24 cellular contexts compared by ENCODE assay signal in genomic region chr15:57319226-57319918, GRCh38.
A peak's percentile ranks its signal among the peaks of the same experiment; 100 is the strongest.
DNase-seq lines count a peak whose midpoint lies in the region; ATAC-seq and TF ChIP-seq lines count a peak whose summit lies in the region.
"Had no signal": no experiment of that assay in that cellular context is flagged by ENCODE, and none has a peak within 500 bp of the region (broad histone marks: within the 10 kb centered on the region; RNA-seq: fewer than 3 reads in every experiment).

No MANE protein-coding gene starts in this region.

- H3K27me3 Mint-ChIP-seq in nephron progenitor cell (ENCODE audit: low read depth, poor library complexity) = peaks cover 3% of the 10 kb centered on the region
- H3K27me3 Mint-ChIP-seq: activated B cell treated with CpG ODN at 0.5 μM for 24 hours had no signal

- H3K9ac ChIP-seq in BLaER1 treated with 17β-estradiol and CSF1 and Interleukin-3, amounts not matched to agents 10 nM and 100 nM = no peak overlapping the region

- H3K27ac ChIP-seq in BLaER1 treated with 17β-estradiol and CSF1 and Interleukin-3, amounts not matched to agents 10 nM and 100 nM = peak overlapping the region in 9 of 11 experiments; percentile 14 to 85 (median 40); a peak in 16 of 22 replicates
- H3K27ac ChIP-seq: lower lobe of right lung had no signal

- H3K4me2 ChIP-seq in BLaER1 treated with 17β-estradiol and CSF1 and Interleukin-3, amounts not matched to agents 10 nM and 100 nM = peak overlapping the region; percentile 33 to 90 (median 81); a peak in 21 of 22 replicates

- peaks cover 9% of the 10 kb centered on the region for H3K9me3 Mint-ChIP-seq in nephron progenitor cell
- H3K9me3 Mint-ChIP-seq: activated B cell treated with CpG ODN at 0.5 μM for 24 hours; activated naive CD4-positive, alpha-beta T cell treated with anti-CD3 and anti-CD28 coated beads, Interleukin-2, amount 50 U/mL, for 72 hours; activated T-helper 2 cell treated with anti-CD3 and anti-CD28 coated beads, Interferon-gamma antibody, Interleukin-2, Interleukin-4, amounts not matched to agents 10 μg/mL and 5 μg/mL and 100 μg/mL, durations not matched to agents 14 hours and 24 hours and 36 hours; neural crest cell had no signal

- DNase-seq in NCI-H146 (lab: John Stamatoyannopoulos, UW) (peak; percentile 96), NCI-H524 (lab: John Stamatoyannopoulos, UW) (peak; percentile 83 to 95), nephron progenitor cell (no peak), cerebellar cortex (ENCODE audit: low spot score) (no peak), 8988T (no peak)
- no peak for DNase-seq in stimulated activated naive CD4-positive, alpha-beta T cell (lab: John Stamatoyannopoulos, UW)
- DNase-seq: ACHN; activated B cell treated with CpG ODN at 0.5 μM for 24 hours; activated CD4-positive, alpha-beta T cell treated with anti-CD3 and anti-CD28 coated beads, Interleukin-2, amount 50 U/mL, for 48 hours; activated CD8-positive, alpha-beta memory T cell treated with anti-CD3 and anti-CD28 coated beads, Interleukin-2, amount 50 U/mL, for 4 hours; anterior cingulate cortex; Kasumi-1; lower lobe of right lung; MV-4-11; NCI-H187 treated with DMSO at 0.1 percent for 48 hours; T-helper 9 cell had no signal

- H4K20me1 ChIP-seq in BLaER1 treated with 17β-estradiol and CSF1 and Interleukin-3, amounts not matched to agents 10 nM and 100 nM = no peaks in the 10 kb centered on the region

- H3K9me3 ChIP-seq in BLaER1 treated with 17β-estradiol and CSF1 and Interleukin-3, amounts not matched to agents 10 nM and 100 nM (replicated peaks in 1 of 11) = peaks cover 9 to 21% (median 19%) of the 10 kb centered on the region in 11 experiments; a peak in 20 of 22 replicates
- H3K9me3 ChIP-seq: lower lobe of right lung, prostate gland had no signal

- peak overlapping the region in 4 of 10 experiments; percentile 12 to 39 (median 27); a peak in 3 of 20 replicates for H3K4me3 ChIP-seq in BLaER1 treated with 17β-estradiol and CSF1 and Interleukin-3, amounts not matched to agents 10 nM and 100 nM
- H3K4me3 ChIP-seq: GM12878, lower lobe of right lung, prostate gland had no signal

- no peak for TF ChIP-seq CTCF in nephron progenitor cell (IDR thresholded peaks at IDR 0.05)

- peaks cover 33% of the 10 kb centered on the region for H3K4me1 Mint-ChIP-seq in nephron progenitor cell

- no peaks in the 10 kb centered on the region for H3K27me3 ChIP-seq in BLaER1 treated with 17β-estradiol and CSF1 and Interleukin-3, amounts not matched to agents 10 nM and 100 nM

- peaks cover 0 to 3% (median 0%) of the 10 kb centered on the region in 11 experiments; a peak in 1 of 22 replicates for H3K36me3 ChIP-seq in BLaER1 treated with 17β-estradiol and CSF1 and Interleukin-3, amounts not matched to agents 10 nM and 100 nM
- H3K36me3 ChIP-seq: lower lobe of right lung, prostate gland had no signal

- ATAC-seq in HG03108 (IDR thresholded peaks at IDR 0.05; ENCODE audit: unreplicated experiment) = no peak
- ATAC-seq: activated naive CD4-positive, alpha-beta T cell treated with anti-CD3 and anti-CD28 coated beads, Interleukin-2, amount 50 U/mL, for 72 hours; GM12878; HCT116; lower lobe of right lung had no signal

- peaks cover 34 to 54% (median 50%) of the 10 kb centered on the region in 10 experiments for H3K4me1 ChIP-seq in BLaER1 treated with 17β-estradiol and CSF1 and Interleukin-3, amounts not matched to agents 10 nM and 100 nM
- H3K4me1 ChIP-seq: prostate gland had no signal

- no peak overlapping the region for H3K4me3 Mint-ChIP-seq in nephron progenitor cell
- H3K4me3 Mint-ChIP-seq: activated B cell treated with CpG ODN at 0.5 μM for 24 hours, neural crest cell had no signal

- H3K36me3 Mint-ChIP-seq in nephron progenitor cell (ENCODE audit: low read depth) = no peaks in the 10 kb centered on the region
- H3K36me3 Mint-ChIP-seq: activated naive CD4-positive, alpha-beta T cell treated with anti-CD3 and anti-CD28 coated beads, Interleukin-2, amount 50 U/mL, for 72 hours had no signal

- peak overlapping the region; percentile 87 for H3K27ac Mint-ChIP-seq in nephron progenitor cell
- H3K27ac Mint-ChIP-seq: activated B cell treated with CpG ODN at 0.5 μM for 24 hours; activated naive CD4-positive, alpha-beta T cell treated with anti-CD3 and anti-CD28 coated beads, Interleukin-2, amount 50 U/mL, for 72 hours; activated T-helper 2 cell treated with anti-CD3 and anti-CD28 coated beads, Interferon-gamma antibody, Interleukin-2, Interleukin-4, amounts not matched to agents 10 μg/mL and 5 μg/mL and 100 μg/mL, durations not matched to agents 14 hours and 24 hours and 36 hours had no signal

Comparison
In these comparisons a context has a peak if more than half of its experiments do, and no peak if none do; other contexts are left out.
1. DNase-seq: peak in NCI-H146 (single experiment) and NCI-H524 (2 of 2); none in nephron progenitor cell (single experiment), cerebellar cortex (single experiment), 8988T (single experiment) and stimulated activated naive CD4-positive, alpha-beta T cell (0 of 6).